Comparison of ENCODE assay signal across 1 cellular context in the genomic region with DNA sequence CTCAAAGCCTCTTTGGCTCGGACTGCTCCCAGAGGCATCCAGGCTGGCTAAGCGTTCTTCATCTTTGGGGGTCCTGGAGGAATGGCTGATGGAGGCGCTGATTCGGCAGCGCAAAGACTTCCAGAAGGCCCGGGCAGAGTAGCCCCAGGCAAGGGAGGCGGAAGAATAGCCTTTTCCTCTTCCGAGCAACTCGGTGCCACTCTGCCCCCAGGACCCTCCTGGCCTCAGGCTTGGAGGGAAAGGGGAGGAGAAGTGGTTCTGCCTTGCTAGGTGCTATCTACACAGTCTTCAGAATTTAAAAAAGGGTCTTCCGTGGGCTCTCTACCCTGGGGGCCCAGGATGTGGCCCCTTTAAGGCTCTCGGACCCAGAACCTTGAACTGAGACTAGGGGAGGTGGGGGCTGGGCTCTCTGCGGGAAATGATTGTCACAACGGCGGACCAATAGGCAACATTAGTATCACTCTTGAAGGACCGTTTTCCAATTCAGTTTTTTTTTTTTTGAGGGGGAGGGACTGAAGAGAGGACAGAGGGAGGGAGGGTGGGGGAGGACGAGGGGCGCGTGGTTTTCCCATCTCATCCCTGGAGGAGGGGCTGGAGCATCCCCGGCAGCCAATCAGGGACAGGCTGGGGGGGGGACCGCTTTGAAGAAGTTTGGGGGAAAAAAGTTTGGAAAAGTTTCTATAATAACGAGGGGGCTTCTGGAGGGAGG.
TF ChIP-seq lines count a peak whose summit lies in the region.

A gene (plus strand): TSS at position 679 of the 709 bp plus-strand sequence. CDS start 157 bp downstream, outside the sequence.

TF ChIP-seq in HepG2, 621 proteins besides CTCF, POLR2A, EP300 and RAD21 (continued from another document and continues in another):
- TF ChIP-seq, protein P1, sequence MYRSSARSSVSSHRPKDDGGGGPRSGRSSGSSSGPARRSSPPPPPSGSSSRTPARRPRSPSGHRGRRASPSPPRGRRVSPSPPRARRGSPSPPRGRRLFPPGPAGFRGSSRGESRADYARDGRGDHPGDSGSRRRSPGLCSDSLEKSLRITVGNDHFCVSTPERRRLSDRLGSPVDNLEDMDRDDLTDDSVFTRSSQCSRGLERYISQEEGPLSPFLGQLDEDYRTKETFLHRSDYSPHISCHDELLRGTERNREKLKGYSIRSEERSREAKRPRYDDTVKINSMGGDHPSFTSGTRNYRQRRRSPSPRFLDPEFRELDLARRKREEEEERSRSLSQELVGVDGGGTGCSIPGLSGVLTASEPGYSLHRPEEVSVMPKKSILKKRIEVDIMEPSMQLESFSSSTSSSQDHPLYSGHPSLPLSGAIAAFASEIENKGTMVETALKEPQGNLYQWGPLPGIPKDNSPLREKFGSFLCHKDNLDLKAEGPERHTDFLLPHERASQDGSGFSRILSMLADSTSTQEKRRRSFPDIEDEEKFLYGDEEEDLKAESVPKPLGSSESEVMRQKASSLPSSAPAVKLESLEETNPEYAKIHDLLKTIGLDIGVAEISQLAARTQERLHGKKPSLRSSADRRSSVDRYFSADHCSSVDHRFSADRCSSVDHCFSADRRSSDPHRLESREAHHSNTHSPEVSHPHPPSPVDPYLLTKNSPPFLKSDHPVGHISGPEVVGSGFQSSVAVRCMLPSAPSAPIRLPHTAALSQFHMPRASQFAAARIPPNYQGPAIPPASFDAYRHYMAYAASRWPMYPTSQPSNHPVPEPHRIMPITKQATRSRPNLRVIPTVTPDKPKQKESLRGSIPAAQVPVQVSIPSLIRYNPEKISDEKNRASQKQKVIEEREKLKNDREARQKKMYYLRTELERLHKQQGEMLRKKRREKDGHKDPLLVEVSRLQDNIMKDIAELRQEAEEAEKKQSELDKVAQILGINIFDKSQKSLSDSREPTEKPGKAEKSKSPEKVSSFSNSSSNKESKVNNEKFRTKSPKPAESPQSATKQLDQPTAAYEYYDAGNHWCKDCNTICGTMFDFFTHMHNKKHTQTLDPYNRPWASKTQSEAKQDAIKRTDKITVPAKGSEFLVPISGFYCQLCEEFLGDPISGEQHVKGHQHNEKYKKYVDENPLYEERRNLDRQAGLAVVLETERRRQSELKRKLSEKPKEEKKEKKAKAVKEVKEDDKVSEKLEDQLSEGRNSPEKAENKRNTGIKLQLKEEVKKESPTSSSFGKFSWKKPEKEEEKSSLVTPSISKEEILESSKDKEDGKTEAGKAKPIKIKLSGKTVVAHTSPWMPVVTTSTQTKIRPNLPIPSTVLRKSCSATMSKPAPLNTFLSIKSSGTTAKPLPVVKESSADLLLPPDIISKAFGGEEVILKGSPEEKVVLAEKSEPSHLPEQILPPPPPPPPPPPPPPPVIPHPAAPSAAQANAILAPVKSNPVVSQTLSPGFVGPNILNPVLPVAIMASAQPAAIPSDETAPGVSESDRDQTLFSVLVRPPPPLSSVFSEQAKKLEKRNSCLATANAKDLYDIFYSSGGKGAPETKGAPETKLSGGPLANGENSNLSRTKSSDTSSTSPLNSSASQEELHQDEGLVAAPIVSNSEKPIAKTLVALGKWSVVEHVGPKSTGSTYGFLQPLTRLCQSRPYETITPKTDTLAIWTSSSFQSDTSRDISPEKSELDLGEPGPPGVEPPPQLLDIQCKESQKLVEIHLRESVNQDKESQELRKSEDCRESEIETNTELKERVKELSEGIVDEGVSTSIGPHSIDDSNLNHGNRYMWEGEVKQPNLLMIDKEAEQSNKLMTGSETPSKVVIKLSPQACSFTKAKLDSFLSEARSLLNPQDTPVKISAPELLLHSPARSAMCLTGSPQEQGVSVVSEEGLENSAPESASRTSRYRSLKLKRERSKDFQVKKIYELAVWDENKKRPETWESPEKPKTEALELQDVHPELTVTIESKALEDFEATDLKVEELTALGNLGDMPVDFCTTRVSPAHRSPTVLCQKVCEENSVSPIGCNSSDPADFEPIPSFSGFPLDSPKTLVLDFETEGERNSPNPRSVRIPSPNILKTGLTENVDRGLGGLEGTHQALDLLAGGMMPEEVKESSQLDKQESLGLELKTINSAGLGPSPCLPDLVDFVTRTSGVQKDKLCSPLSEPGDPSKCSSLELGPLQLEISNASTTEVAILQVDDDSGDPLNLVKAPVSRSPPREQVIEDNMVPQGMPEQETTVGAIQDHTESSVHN (CRISPR knock-in tag; IDR thresholded peaks at IDR 0.05) = no peak
- TF ChIP-seq FOSL1 (CRISPR knock-in tag; IDR thresholded peaks at IDR 0.05; ENCODE audit: borderline replicate concordance) (no peak), FOXP1 (IDR thresholded peaks at IDR 0.05) (no peak), FOXP1 (CRISPR knock-in tag; IDR thresholded peaks at IDR 0.05) (no peak), GATAD1 (CRISPR knock-in tag; IDR thresholded peaks at IDR 0.05) (no peak), ZNF644 (CRISPR knock-in tag; IDR thresholded peaks at IDR 0.05; ENCODE audit: low read depth) (no peak), ZBTB7B (CRISPR knock-in tag; IDR thresholded peaks at IDR 0.05) (no peak), JUN (CRISPR knock-in tag; IDR thresholded peaks at IDR 0.05) (no peak), U2AF2 (IDR thresholded peaks at IDR 0.05; ENCODE audit: low read depth, low read length) (no peak), ZNF614 (CRISPR knock-in tag; IDR thresholded peaks at IDR 0.05; ENCODE audit: borderline replicate concordance) (no peak), ZNF446 (CRISPR knock-in tag; IDR thresholded peaks at IDR 0.05) (no peak), MAZ (IDR thresholded peaks at IDR 0.05; ENCODE audit: borderline replicate concordance, low read depth, low read length) (peak; percentile 12; the same call in 1 of the 2 replicates), MAZ (CRISPR knock-in tag; IDR thresholded peaks at IDR 0.05; ENCODE audit: low read depth) (no peak), EEA1 (CRISPR knock-in tag; IDR thresholded peaks at IDR 0.05; ENCODE audit: borderline replicate concordance) (0 out of 2 replicates have a peak, but pooled peaks have one; percentile 71), NFE2L1 (CRISPR knock-in tag; IDR thresholded peaks at IDR 0.05; ENCODE audit: borderline replicate concordance) (0 out of 2 replicates have a peak, but pooled peaks have one; percentile 33), MIER2 (CRISPR knock-in tag; IDR thresholded peaks at IDR 0.05) (no peak), AKAP8 (CRISPR knock-in tag; IDR thresholded peaks at IDR 0.05) (no peak), ISX (CRISPR knock-in tag; conservative IDR thresholded peaks at IDR 0.05) (0 out of 2 replicates have a peak, but pooled peaks have one; percentile 56), REXO4 (CRISPR knock-in tag; IDR thresholded peaks at IDR 0.05; ENCODE audit: borderline replicate concordance) (no peak), ZNF839 (CRISPR knock-in tag; IDR thresholded peaks at IDR 0.05; ENCODE audit: borderline replicate concordance) (no peak), RFX3 (CRISPR knock-in tag; IDR thresholded peaks at IDR 0.05) (no peak), BORCS8-MEF2B (CRISPR knock-in tag; IDR thresholded peaks at IDR 0.05) (no peak), ATRX (CRISPR knock-in tag; IDR thresholded peaks at IDR 0.05; ENCODE audit: borderline replicate concordance) (no peak), ZNF317 (CRISPR knock-in tag; IDR thresholded peaks at IDR 0.05) (no peak), ZNF33B (CRISPR knock-in tag; IDR thresholded peaks at IDR 0.05) (peak; percentile 70; the same call in 1 of the 2 replicates), NFKB2 (CRISPR knock-in tag; IDR thresholded peaks at IDR 0.05; ENCODE audit: borderline replicate concordance) (0 out of 2 replicates have a peak, but pooled peaks have one; percentile 15), ZNF629 (CRISPR knock-in tag; conservative IDR thresholded peaks at IDR 0.05) (no peak), ZFP37 (CRISPR knock-in tag; IDR thresholded peaks at IDR 0.05; ENCODE audit: borderline replicate concordance) (no peak), JUNB (CRISPR knock-in tag; IDR thresholded peaks at IDR 0.05; ENCODE audit: borderline replicate concordance) (no peak), ZNF549 (CRISPR knock-in tag; IDR thresholded peaks at IDR 0.05) (no peak)
- TF ChIP-seq, protein P2, sequence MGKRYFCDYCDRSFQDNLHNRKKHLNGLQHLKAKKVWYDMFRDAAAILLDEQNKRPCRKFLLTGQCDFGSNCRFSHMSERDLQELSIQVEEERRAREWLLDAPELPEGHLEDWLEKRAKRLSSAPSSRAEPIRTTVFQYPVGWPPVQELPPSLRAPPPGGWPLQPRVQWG (CRISPR knock-in tag; IDR thresholded peaks at IDR 0.05; ENCODE audit: borderline replicate concordance, low read depth) = no peak
- TF ChIP-seq, protein P3, sequence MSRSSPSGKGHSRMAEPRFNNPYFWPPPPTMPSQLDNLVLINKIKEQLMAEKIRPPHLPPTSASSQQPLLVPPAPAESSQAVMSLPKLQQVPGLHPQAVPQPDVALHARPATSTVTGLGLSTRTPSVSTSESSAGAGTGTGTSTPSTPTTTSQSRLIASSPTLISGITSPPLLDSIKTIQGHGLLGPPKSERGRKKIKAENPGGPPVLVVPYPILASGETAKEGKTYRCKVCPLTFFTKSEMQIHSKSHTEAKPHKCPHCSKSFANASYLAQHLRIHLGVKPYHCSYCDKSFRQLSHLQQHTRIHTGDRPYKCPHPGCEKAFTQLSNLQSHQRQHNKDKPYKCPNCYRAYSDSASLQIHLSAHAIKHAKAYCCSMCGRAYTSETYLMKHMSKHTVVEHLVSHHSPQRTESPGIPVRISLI (CRISPR knock-in tag; IDR thresholded peaks at IDR 0.05; ENCODE audit: borderline replicate concordance) = no peak
- TF ChIP-seq, protein P4, sequence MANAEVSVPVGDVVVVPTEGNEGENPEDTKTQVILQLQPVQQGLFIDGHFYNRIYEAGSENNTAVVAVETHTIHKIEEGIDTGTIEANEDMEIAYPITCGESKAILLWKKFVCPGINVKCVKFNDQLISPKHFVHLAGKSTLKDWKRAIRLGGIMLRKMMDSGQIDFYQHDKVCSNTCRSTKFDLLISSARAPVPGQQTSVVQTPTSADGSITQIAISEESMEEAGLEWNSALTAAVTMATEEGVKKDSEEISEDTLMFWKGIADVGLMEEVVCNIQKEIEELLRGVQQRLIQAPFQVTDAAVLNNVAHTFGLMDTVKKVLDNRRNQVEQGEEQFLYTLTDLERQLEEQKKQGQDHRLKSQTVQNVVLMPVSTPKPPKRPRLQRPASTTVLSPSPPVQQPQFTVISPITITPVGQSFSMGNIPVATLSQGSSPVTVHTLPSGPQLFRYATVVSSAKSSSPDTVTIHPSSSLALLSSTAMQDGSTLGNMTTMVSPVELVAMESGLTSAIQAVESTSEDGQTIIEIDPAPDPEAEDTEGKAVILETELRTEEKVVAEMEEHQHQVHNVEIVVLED (CRISPR knock-in tag; IDR thresholded peaks at IDR 0.05; ENCODE audit: borderline replicate concordance) = no peak
- TF ChIP-seq, protein P5, sequence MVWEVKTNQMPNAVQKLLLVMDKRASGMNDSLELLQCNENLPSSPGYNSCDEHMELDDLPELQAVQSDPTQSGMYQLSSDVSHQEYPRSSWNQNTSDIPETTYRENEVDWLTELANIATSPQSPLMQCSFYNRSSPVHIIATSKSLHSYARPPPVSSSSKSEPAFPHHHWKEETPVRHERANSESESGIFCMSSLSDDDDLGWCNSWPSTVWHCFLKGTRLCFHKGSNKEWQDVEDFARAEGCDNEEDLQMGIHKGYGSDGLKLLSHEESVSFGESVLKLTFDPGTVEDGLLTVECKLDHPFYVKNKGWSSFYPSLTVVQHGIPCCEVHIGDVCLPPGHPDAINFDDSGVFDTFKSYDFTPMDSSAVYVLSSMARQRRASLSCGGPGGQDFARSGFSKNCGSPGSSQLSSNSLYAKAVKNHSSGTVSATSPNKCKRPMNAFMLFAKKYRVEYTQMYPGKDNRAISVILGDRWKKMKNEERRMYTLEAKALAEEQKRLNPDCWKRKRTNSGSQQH (CRISPR knock-in tag; IDR thresholded peaks at IDR 0.05; ENCODE audit: low read depth) = no peak
- TF ChIP-seq, protein P6, sequence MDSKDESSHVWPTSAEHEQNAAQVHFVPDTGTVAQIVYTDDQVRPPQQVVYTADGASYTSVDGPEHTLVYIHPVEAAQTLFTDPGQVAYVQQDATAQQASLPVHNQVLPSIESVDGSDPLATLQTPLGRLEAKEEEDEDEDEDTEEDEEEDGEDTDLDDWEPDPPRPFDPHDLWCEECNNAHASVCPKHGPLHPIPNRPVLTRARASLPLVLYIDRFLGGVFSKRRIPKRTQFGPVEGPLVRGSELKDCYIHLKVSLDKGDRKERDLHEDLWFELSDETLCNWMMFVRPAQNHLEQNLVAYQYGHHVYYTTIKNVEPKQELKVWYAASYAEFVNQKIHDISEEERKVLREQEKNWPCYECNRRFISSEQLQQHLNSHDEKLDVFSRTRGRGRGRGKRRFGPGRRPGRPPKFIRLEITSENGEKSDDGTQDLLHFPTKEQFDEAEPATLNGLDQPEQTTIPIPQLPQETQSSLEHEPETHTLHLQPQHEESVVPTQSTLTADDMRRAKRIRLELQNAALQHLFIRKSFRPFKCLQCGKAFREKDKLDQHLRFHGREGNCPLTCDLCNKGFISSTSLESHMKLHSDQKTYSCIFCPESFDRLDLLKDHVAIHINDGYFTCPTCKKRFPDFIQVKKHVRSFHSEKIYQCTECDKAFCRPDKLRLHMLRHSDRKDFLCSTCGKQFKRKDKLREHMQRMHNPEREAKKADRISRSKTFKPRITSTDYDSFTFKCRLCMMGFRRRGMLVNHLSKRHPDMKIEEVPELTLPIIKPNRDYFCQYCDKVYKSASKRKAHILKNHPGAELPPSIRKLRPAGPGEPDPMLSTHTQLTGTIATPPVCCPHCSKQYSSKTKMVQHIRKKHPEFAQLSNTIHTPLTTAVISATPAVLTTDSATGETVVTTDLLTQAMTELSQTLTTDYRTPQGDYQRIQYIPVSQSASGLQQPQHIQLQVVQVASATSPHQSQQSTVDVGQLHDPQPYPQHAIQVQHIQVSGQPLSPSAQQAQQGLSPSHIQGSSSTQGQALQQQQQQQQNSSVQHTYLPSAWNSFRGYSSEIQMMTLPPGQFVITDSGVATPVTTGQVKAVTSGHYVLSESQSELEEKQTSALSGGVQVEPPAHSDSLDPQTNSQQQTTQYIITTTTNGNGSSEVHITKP (CRISPR knock-in tag; IDR thresholded peaks at IDR 0.05; ENCODE audit: low read depth) = no peak
- TF ChIP-seq, protein P7, sequence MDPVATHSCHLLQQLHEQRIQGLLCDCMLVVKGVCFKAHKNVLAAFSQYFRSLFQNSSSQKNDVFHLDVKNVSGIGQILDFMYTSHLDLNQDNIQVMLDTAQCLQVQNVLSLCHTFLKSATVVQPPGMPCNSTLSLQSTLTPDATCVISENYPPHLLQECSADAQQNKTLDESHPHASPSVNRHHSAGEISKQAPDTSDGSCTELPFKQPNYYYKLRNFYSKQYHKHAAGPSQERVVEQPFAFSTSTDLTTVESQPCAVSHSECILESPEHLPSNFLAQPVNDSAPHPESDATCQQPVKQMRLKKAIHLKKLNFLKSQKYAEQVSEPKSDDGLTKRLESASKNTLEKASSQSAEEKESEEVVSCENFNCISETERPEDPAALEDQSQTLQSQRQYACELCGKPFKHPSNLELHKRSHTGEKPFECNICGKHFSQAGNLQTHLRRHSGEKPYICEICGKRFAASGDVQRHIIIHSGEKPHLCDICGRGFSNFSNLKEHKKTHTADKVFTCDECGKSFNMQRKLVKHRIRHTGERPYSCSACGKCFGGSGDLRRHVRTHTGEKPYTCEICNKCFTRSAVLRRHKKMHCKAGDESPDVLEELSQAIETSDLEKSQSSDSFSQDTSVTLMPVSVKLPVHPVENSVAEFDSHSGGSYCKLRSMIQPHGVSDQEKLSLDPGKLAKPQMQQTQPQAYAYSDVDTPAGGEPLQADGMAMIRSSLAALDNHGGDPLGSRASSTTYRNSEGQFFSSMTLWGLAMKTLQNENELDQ (CRISPR knock-in tag; IDR thresholded peaks at IDR 0.05; ENCODE audit: borderline replicate concordance) = no peak; the same call in 1 of the 2 replicates
- TF ChIP-seq, protein P8, sequence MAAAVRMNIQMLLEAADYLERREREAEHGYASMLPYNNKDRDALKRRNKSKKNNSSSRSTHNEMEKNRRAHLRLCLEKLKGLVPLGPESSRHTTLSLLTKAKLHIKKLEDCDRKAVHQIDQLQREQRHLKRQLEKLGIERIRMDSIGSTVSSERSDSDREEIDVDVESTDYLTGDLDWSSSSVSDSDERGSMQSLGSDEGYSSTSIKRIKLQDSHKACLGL (CRISPR knock-in tag; IDR thresholded peaks at IDR 0.05) = no peak
